In the genomic region with DNA sequence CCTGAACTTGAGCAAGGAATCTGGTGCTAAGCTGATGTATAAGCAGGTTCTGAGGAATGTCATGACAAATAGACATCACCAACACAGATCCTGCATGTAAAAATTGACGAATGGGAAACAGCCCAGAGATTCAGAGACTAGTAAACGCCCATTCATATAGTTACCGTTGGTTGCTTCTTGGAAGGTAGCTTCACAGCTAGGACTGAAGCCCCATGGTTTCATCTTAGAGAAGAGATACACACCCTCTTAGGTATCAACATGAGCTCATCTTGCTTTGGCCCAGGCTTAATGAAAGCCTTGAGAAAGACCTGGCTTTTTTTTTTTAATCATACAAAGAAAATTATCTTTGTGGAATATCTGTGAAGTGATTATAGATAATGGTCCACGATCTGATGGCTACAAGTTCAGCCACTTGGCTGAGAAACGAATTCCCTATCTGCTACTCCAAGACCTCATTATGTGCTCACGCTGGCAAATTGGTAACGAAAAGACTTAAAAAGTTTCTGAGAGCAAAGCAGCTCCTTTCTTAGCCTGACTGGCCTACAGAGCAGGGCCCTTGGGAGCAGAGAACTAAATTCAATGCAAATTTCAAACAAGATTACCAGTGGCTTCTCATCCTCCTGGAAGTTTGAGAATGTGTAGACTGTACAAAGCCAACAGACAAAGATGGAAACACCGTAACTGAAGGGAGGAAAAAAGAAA, we compare ENCODE assay signal across 21 cellular contexts.
DNase-seq lines count a peak whose midpoint lies in the region; ATAC-seq, FAIRE-seq and TF ChIP-seq lines count a peak whose summit lies in the region.
"Had no signal": no experiment of that assay in that cellular context is flagged by ENCODE, and none has a peak within 500 bp of the region (broad histone marks: within the 10 kb centered on the region; RNA-seq: fewer than 3 reads in every experiment).

No MANE protein-coding gene starts in this region.

- TF ChIP-seq RAD21 in A549 (conservative IDR thresholded peaks at IDR 0.05 in 1 of 2, IDR thresholded peaks at IDR 0.05 in 1 of 2): no peak

- no peak for TF ChIP-seq CTCF in A549 (IDR thresholded peaks at IDR 0.05)
- TF ChIP-seq CTCF in Panc1 (IDR thresholded peaks at IDR 0.05): no peak
- no peak for TF ChIP-seq CTCF in esophagus muscularis mucosa (IDR thresholded peaks at IDR 0.05)

- no peaks in the 10 kb centered on the region for H3K36me3 ChIP-seq in ACC112 (ENCODE audit: insufficient read depth, low read length)
- H3K36me3 ChIP-seq in Panc1 (ENCODE audit: control insufficient read depth, insufficient read depth, low read length): no peaks in the 10 kb centered on the region
- no peaks in the 10 kb centered on the region for H3K36me3 ChIP-seq in esophagus muscularis mucosa
- H3K36me3 ChIP-seq: stomach, upper lobe of left lung had no signal

- no peaks in the 10 kb centered on the region for H3K36me3 Mint-ChIP-seq in effector memory CD8-positive, alpha-beta T cell (ENCODE audit: insufficient read depth)
- H3K36me3 Mint-ChIP-seq: CD14-positive monocyte had no signal

- peaks cover 27% of the 10 kb centered on the region for H3K4me1 ChIP-seq in A549
- peaks cover 40% of the 10 kb centered on the region for H3K4me1 ChIP-seq in ACC112 (ENCODE audit: control insufficient read depth, insufficient read depth, low read length, unreplicated experiment)
- H3K4me1 ChIP-seq in Panc1 (ENCODE audit: control insufficient read depth, insufficient read depth, low read length): peaks cover 8% of the 10 kb centered on the region; the same call in 1 of the 2 replicates
- peaks cover 0 to 6% (median 0%) of the 10 kb centered on the region in 4 donors for H3K4me1 ChIP-seq in esophagus muscularis mucosa

- peak overlapping the region; percentile 0 for H2AFZ ChIP-seq in ACC112 (ENCODE audit: low read length, unreplicated experiment)

- no peak overlapping the region for H3K4me2 ChIP-seq in A549

- WGBS in A549 (ENCODE audit: missing lambda C conversion rate): 92% methylated on average over 8 of the region's 8 CpGs
- WGBS in esophagus muscularis mucosa: 95% methylated on average over 8 of the region's 8 CpGs

- no TSS peak for BruUV-seq in Panc1 (replicated peaks; lab: Mats Ljungman, UMichigan)

- peak overlapping the region; percentile 47 to 92 for H3K27ac Mint-ChIP-seq in effector memory CD8-positive, alpha-beta T cell
- H3K27ac Mint-ChIP-seq: CD14-positive monocyte, nephron had no signal

- DNase-seq in A549 (ENCODE audit: low read depth in 1 of 2, low spot score in 1 of 2): no peak
- DNase-seq in Panc1 (ENCODE audit: low read depth, low spot score): no peak
- no peak for DNase-seq in effector memory CD8-positive, alpha-beta T cell
- DNase-seq in cortex of kidney (lab: John Stamatoyannopoulos, UW): no peak
- no peak for DNase-seq in esophagus muscularis mucosa (ENCODE audit: extremely low spot score)
- no peak for DNase-seq in midbrain (lab: John Stamatoyannopoulos, UW)
- DNase-seq in RCC 7860 (ENCODE audit: low spot score): no peak
- DNase-seq: activated CD4-positive, alpha-beta T cell treated with anti-CD3 and anti-CD28 coated beads for 1 hour; DMS79; erythroblast; MV-4-11; NCI-H2029; SIG-M5; stomach; upper lobe of left lung had no signal

- H3K9me3 Mint-ChIP-seq in effector memory CD8-positive, alpha-beta T cell: no peaks in the 10 kb centered on the region

- peaks cover 33 to 37% of the 10 kb centered on the region in 2 donors for H3K4me1 Mint-ChIP-seq in effector memory CD8-positive, alpha-beta T cell (ENCODE audit: low read depth in 2 of 2)

- in situ Hi-C loops in Panc1 (cut with HindIII; ENCODE audit: low pct_unique_long_range_greater_than_20kb, low sequenced_read_pairs): no loop called here

- 0 out of 3 replicates have a peak, but pooled peaks cover 9% of the 10 kb centered on the region for H3K9me3 ChIP-seq in A549
- no peaks in the 10 kb centered on the region for H3K9me3 ChIP-seq in Panc1 (ENCODE audit: control insufficient read depth, insufficient read depth, low read depth, low read length)
- no peaks in the 10 kb centered on the region for H3K9me3 ChIP-seq in esophagus muscularis mucosa
- H3K9me3 ChIP-seq: stomach, upper lobe of left lung had no signal

- peak overlapping the region; percentile 87 to 89 for H3K27ac ChIP-seq in A549
- no peak overlapping the region for H3K27ac ChIP-seq in ACC112 (ENCODE audit: low read depth, low read length)
- peak overlapping the region; percentile 71; the same call in 1 of the 2 replicates for H3K27ac ChIP-seq in Panc1 (ENCODE audit: low read length)
- H3K27ac ChIP-seq in esophagus muscularis mucosa (replicated peaks in 1 of 4): no peak overlapping the region
- H3K27ac ChIP-seq: stomach had no signal

- peak overlapping the region; percentile 39 to 45 for H3K4me3 Mint-ChIP-seq in effector memory CD8-positive, alpha-beta T cell
- H3K4me3 Mint-ChIP-seq: CD14-positive monocyte, nephron had no signal

- H3K27me3 ChIP-seq in ACC112 (ENCODE audit: insufficient read depth, low read length): no peaks in the 10 kb centered on the region
- H3K27me3 ChIP-seq in Panc1 (ENCODE audit: control insufficient read depth, insufficient read depth, low read length): no peaks in the 10 kb centered on the region
- no peaks in the 10 kb centered on the region for H3K27me3 ChIP-seq in esophagus muscularis mucosa
- H3K27me3 ChIP-seq: stomach, upper lobe of left lung had no signal

- no peak for FAIRE-seq in A549 (lab: Jason Lieb, UNC)
- no peak for FAIRE-seq in RCC 7860 (lab: Jason Lieb, UNC)
- FAIRE-seq: HepG2 had no signal

- H3K4me3 ChIP-seq in A549 (no peak overlapping the region), ACC112 (ENCODE audit: low read depth, low read length) (no peak overlapping the region), Panc1 (ENCODE audit: low read depth in 2 of 2, low read length in 2 of 2) (no peak overlapping the region), esophagus muscularis mucosa (no peak overlapping the region)
- H3K4me3 ChIP-seq: coronary artery, lung, stomach, upper lobe of left lung had no signal

- POLR2A ChIA-PET in A549 (lab: Yijun Ruan, JAX): interaction anchor here (1.0 kb wide), 1 partner anchor 143 kb away, joined by 6 read pairs; no protein-coding TSS in a partner anchor
- POLR2A ChIA-PET in Panc1 (lab: Charles Lee): interaction anchor here (0.7 kb wide), 1 partner anchor 112 kb away, joined by 4 read pairs; no protein-coding TSS in a partner anchor

- TF ChIP-seq POLR2A in A549 (IDR thresholded peaks at IDR 0.05; ENCODE audit: low read length) (no peak), esophagus muscularis mucosa (IDR thresholded peaks at IDR 0.05; ENCODE audit: low read depth) (no peak)

- CTCF ChIA-PET in A549 (lab: Yijun Ruan, JAX): interaction anchor here (0.6 to 7.5 kb wide), 8 partner anchors 8 to 145 kb away, joined by 3 to 107 read pairs (median 5); no protein-coding TSS in a partner anchor
- CTCF ChIA-PET in Panc1 (lab: Charles Lee): interaction anchor here (0.7 kb wide), 1 partner anchor 165 kb away, joined by 7 read pairs; no protein-coding TSS in a partner anchor

- ATAC-seq in A549 (no peak), Panc1 (no peak)
- ATAC-seq in effector memory CD8-positive, alpha-beta T cell (replicated peaks): peak; percentile 9
- ATAC-seq: HepG2 had no signal

- H3K79me2 ChIP-seq in ACC112 (ENCODE audit: control insufficient read depth, insufficient read depth, low read length, unreplicated experiment): no peaks in the 10 kb centered on the region

- intact Hi-C loops in Panc1 (cut with micrococcal nuclease; ENCODE audit: unreplicated experiment): loop anchor here (10.0 kb wide), 1 partner anchor 139 kb away; no protein-coding TSS in a partner anchor
- intact Hi-C loops in esophagus muscularis mucosa (cut with DNase I): no loop called here

- no peaks in the 10 kb centered on the region for H3K27me3 Mint-ChIP-seq in effector memory CD8-positive, alpha-beta T cell

- TF ChIP-seq EP300 in A549 (IDR thresholded peaks at IDR 0.05): no peak
- TF ChIP-seq EP300 in esophagus muscularis mucosa (IDR thresholded peaks at IDR 0.05): no peak

TF ChIP-seq in A549, 52 proteins besides CTCF, POLR2A, EP300 and RAD21:
- no peak for TF ChIP-seq NPAS2 (CRISPR knock-in tag; IDR thresholded peaks at IDR 0.05; ENCODE audit: borderline replicate concordance)
- TF ChIP-seq EHF (CRISPR knock-in tag; IDR thresholded peaks at IDR 0.05): no peak
- TF ChIP-seq CHD2 (IDR thresholded peaks at IDR 0.05; ENCODE audit: low read length, partially characterized antibody): no peak
- no peak for TF ChIP-seq EHMT2 (IDR thresholded peaks at IDR 0.05; ENCODE audit: low read depth)
- no peak for TF ChIP-seq ZNF302 (CRISPR knock-in tag; IDR thresholded peaks at IDR 0.05)
- TF ChIP-seq, protein P1, sequence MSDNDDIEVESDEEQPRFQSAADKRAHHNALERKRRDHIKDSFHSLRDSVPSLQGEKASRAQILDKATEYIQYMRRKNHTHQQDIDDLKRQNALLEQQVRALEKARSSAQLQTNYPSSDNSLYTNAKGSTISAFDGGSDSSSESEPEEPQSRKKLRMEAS (IDR thresholded peaks at IDR 0.05): no peak
- TF ChIP-seq FOSB (CRISPR knock-in tag; IDR thresholded peaks at IDR 0.05): no peak
- no peak for TF ChIP-seq FOXS1 (CRISPR knock-in tag; IDR thresholded peaks at IDR 0.05)
- no peak for TF ChIP-seq MAZ (IDR thresholded peaks at IDR 0.05; ENCODE audit: borderline replicate concordance, low read depth, low read length)
- no peak for TF ChIP-seq GATA3 (IDR thresholded peaks at IDR 0.05; ENCODE audit: borderline replicate concordance)
- TF ChIP-seq, protein P2, sequence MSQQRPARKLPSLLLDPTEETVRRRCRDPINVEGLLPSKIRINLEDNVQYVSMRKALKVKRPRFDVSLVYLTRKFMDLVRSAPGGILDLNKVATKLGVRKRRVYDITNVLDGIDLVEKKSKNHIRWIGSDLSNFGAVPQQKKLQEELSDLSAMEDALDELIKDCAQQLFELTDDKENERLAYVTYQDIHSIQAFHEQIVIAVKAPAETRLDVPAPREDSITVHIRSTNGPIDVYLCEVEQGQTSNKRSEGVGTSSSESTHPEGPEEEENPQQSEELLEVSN (IDR thresholded peaks at IDR 0.05; ENCODE audit: borderline replicate concordance, low read depth): no peak
- TF ChIP-seq KDM1A (IDR thresholded peaks at IDR 0.05; ENCODE audit: low read depth): no peak
- no peak for TF ChIP-seq TFCP2L1 (CRISPR knock-in tag; IDR thresholded peaks at IDR 0.05)
- no peak for TF ChIP-seq CHD4 (IDR thresholded peaks at IDR 0.05; ENCODE audit: borderline replicate concordance)
- no peak for TF ChIP-seq CBX2 (IDR thresholded peaks at IDR 0.05; ENCODE audit: borderline replicate concordance, low read depth)
- TF ChIP-seq TP53 (CRISPR knock-in tag; IDR thresholded peaks at IDR 0.05): no peak
- TF ChIP-seq PHF8 (IDR thresholded peaks at IDR 0.05; ENCODE audit: borderline replicate concordance, low read depth): no peak
- no peak for TF ChIP-seq HEYL (CRISPR knock-in tag; IDR thresholded peaks at IDR 0.05)
- TF ChIP-seq BHLHE40 (IDR thresholded peaks at IDR 0.05; ENCODE audit: low read depth, low read length): no peak
- TF ChIP-seq JUNB (IDR thresholded peaks at IDR 0.05): no peak

Comparison
In these comparisons a context has a peak if more than half of its experiments do, and no peak if none do; other contexts are left out.
1. H3K27ac ChIP-seq: peak in A549 (2 of 2) and Panc1 (single experiment); none in ACC112 (single experiment) and esophagus muscularis mucosa (0 of 4).